ENCODE assay signal across 8 cellular contexts in the genomic region with DNA sequence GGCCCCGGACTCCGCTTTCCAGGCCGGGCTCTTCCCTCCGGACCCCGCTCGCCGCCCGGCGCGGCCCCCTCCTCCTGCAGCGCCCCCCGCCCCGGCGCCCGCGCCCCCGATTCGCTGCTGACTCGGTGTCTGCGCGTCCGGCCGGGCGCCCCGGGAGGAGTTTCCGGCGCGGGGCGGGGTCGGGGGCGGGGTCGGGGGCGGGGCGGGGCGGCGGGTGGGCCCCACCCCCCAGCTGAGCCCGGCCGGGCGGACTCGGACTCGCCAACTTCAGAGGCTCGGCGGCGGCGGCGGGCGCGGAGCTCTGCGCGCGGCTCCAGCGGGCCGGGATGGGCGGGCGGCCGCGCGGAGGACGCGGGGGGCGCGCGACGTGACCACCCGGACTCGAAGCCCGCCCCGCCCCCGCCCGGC. TPM values are rescaled to one million over a fixed set of nuclear protein-coding genes. Genes with fewer than 3 reads are reported as not detected.
DNase-seq lines count a peak whose midpoint lies in the region; ATAC-seq and TF ChIP-seq lines count a peak whose summit lies in the region.

A gene with protein sequence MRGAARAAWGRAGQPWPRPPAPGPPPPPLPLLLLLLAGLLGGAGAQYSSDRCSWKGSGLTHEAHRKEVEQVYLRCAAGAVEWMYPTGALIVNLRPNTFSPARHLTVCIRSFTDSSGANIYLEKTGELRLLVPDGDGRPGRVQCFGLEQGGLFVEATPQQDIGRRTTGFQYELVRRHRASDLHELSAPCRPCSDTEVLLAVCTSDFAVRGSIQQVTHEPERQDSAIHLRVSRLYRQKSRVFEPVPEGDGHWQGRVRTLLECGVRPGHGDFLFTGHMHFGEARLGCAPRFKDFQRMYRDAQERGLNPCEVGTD (plus strand): TSS at position 270 of the 408 bp plus-strand sequence. CDS start 207 bp downstream, outside the sequence.

- peak; percentile 37 for DNase-seq in G401 (ENCODE audit: low spot score)
- DNase-seq in Peyer's patch = peak; percentile 78 to 90 (median 87)
- DNase-seq in activated gamma-delta T cell treated with anti-CD3 and anti-CD28 coated beads, Interleukin-2, amount 50 U/mL, for 16 hours (ENCODE audit: low read depth) = peak; percentile 28
- peak; percentile 87 for DNase-seq in neural progenitor cell (ENCODE audit: low spot score)
- DNase-seq in substantia nigra (lab: John Stamatoyannopoulos, UW) = peak in 39 of 49 donors; percentile 10 to 81 (median 53)

- peaks cover 9% of the 10 kb centered on the region for H3K36me3 Mint-ChIP-seq in neural progenitor cell

- H3K4me1 ChIP-seq in Peyer's patch (peaks cover 9 to 29% (median 16%) of the 10 kb centered on the region in 4 donors), gastroesophageal sphincter (peaks cover 0 to 58% (median 34%) of the 10 kb centered on the region in 3 donors), neural progenitor cell (peaks cover 7% of the 10 kb centered on the region)

- H3K9me3 Mint-ChIP-seq in neural progenitor cell = no peaks in the 10 kb centered on the region

- H3K4me3 Mint-ChIP-seq in neural progenitor cell = peak within 1 kb of the TSS; percentile 71

- no peaks in the 10 kb centered on the region for H3K79me2 ChIP-seq in neural progenitor cell (ENCODE audit: low read depth)

- H3K9me3 ChIP-seq in Peyer's patch = no peaks in the 10 kb centered on the region
- H3K9me3 ChIP-seq in gastroesophageal sphincter = no peaks in the 10 kb centered on the region
- no peaks in the 10 kb centered on the region for H3K9me3 ChIP-seq in neural progenitor cell (ENCODE audit: low read depth)

- peaks cover 30% of the 10 kb centered on the region for H3K27me3 Mint-ChIP-seq in neural progenitor cell (ENCODE audit: insufficient read depth, low read depth)

- H3K36me3 ChIP-seq in Peyer's patch (no peaks in the 10 kb centered on the region), gastroesophageal sphincter (no peaks in the 10 kb centered on the region), neural progenitor cell (no peaks in the 10 kb centered on the region)

- peak within 1 kb of the TSS; percentile 94 for H2AFZ ChIP-seq in neural progenitor cell (replicated peaks)

- no CpG with 5 or more reads among the region's 70 CpGs for WGBS in gastroesophageal sphincter (ENCODE audit: low coverage in 1 of 2), 2 donors

- peaks cover 26% of the 10 kb centered on the region for H3K4me1 Mint-ChIP-seq in neural progenitor cell

- peak within 1 kb of the TSS; percentile 93 for H3K4me2 ChIP-seq in neural progenitor cell

- peaks cover 3% of the 10 kb centered on the region for H3F3A ChIP-seq in neural progenitor cell (ENCODE audit: low read depth)

- peak; percentile 34 to 84 for TF ChIP-seq POLR2A in Peyer's patch (IDR thresholded peaks at IDR 0.05)
- peak; percentile 53 to 85 for TF ChIP-seq POLR2A in gastroesophageal sphincter (IDR thresholded peaks at IDR 0.05)

- peak; percentile 47 for ATAC-seq in HG02642 (IDR thresholded peaks at IDR 0.05; ENCODE audit: poor library complexity, unreplicated experiment)
- ATAC-seq in gastroesophageal sphincter = peak; percentile 67
- no peak for ATAC-seq in GM18861 (IDR thresholded peaks at IDR 0.05; ENCODE audit: unreplicated experiment)

- H3K27ac Mint-ChIP-seq in neural progenitor cell = no peak within 1 kb of the TSS

- H3K9ac ChIP-seq in neural progenitor cell = no peak within 1 kb of the TSS

- no peaks in the 10 kb centered on the region for H3K27me3 ChIP-seq in Peyer's patch
- no peaks in the 10 kb centered on the region for H3K27me3 ChIP-seq in gastroesophageal sphincter
- H3K27me3 ChIP-seq in neural progenitor cell = peaks cover 75% of the 10 kb centered on the region

- TF ChIP-seq CTCF in Peyer's patch (IDR thresholded peaks at IDR 0.05) (no peak), gastroesophageal sphincter (IDR thresholded peaks at IDR 0.05) (no peak), neural progenitor cell (IDR thresholded peaks at IDR 0.05) (no peak)

- H3K4me3 ChIP-seq in Peyer's patch (peak within 1 kb of the TSS; percentile 73 to 97 (median 84)), gastroesophageal sphincter (peak within 1 kb of the TSS; percentile 72 to 94), neural progenitor cell (peak within 1 kb of the TSS; percentile 68)

- H3K27ac ChIP-seq in Peyer's patch (peak within 1 kb of the TSS; percentile 76 to 99 (median 94)), gastroesophageal sphincter (peak within 1 kb of the TSS; percentile 55 to 91 (median 89)), neural progenitor cell (no peak within 1 kb of the TSS), substantia nigra (ENCODE audit: low read depth, low read length, poor library complexity, severe bottlenecking) (no peak within 1 kb of the TSS)

- no peak for TF ChIP-seq EP300 in gastroesophageal sphincter (IDR thresholded peaks at IDR 0.05)

- peaks cover 23% of the 10 kb centered on the region for H4K20me1 ChIP-seq in neural progenitor cell (ENCODE audit: low read depth)

- in situ Hi-C loops in G401 (cut with HindIII; ENCODE audit: low sequenced_read_pairs) = no loop called here

RNA-seq across cellular contexts. Expression of the gene that starts here (rescaled TPM):
- total RNA-seq in G401 (2014; rRNA removed; shearing (Covaris generic)) = 27.8 and 31.9 TPM in 2 replicates
- total RNA-seq in Peyer's patch (100 to 1,000 TPM in 3 of 4 donors, 10 to 100 TPM in 1; 73.4 to 170 (median 117) TPM), gastroesophageal sphincter (10 to 100 TPM; 41.1 to 82.6 (median 66.3) TPM), neural progenitor cell (ENCODE audit: low replicate concordance) (3.6 and 12.9 TPM in 2 replicates)

Comparison
In these comparisons a context has a peak if more than half of its experiments do, and no peak if none do; other contexts are left out.
1. DNase-seq: peak in every context shown above with its lines; median percentile 87 in Peyer's patch; 87 in neural progenitor cell; 53 in substantia nigra; 37 in G401; 28 in activated gamma-delta T cell treated with anti-CD3 and anti-CD28 coated beads, Interleukin-2, amount 50 U/mL, for 16 hours.
2. H3K27ac ChIP-seq: peak in Peyer's patch (4 of 4) and gastroesophageal sphincter (4 of 4); none in neural progenitor cell (single experiment) and substantia nigra (single experiment).
3. Peak in every context shown above with its lines, with median percentiles within 50 percentile points of each other: H3K4me3 ChIP-seq.